1 cellular context compared by ENCODE assay signal in genomic region chr17:78269893-78270490, GRCh38.
TF ChIP-seq lines count a peak whose summit lies in the region.

No MANE protein-coding gene starts in this region.

TF ChIP-seq in K562, 482 proteins besides CTCF, POLR2A, EP300 and RAD21:
- no peak for TF ChIP-seq ZNF3 (CRISPR knock-in tag; IDR thresholded peaks at IDR 0.05)
- TF ChIP-seq, protein P1, sequence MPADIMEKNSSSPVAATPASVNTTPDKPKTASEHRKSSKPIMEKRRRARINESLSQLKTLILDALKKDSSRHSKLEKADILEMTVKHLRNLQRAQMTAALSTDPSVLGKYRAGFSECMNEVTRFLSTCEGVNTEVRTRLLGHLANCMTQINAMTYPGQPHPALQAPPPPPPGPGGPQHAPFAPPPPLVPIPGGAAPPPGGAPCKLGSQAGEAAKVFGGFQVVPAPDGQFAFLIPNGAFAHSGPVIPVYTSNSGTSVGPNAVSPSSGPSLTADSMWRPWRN (IDR thresholded peaks at IDR 0.05; ENCODE audit: low read depth) = no peak
- 0 out of 2 replicates have a peak, but pooled peaks have one; percentile 38 for TF ChIP-seq RHOXF2B (CRISPR knock-in tag; conservative IDR thresholded peaks at IDR 0.05)
- TF ChIP-seq POLR2AphosphoS2 (IDR thresholded peaks at IDR 0.05; ENCODE audit: low read length) = peak; percentile 32; the same call in 1 of the 2 replicates
- 0 out of 2 replicates have a peak, but pooled peaks have one; percentile 18 for TF ChIP-seq ZBTB7A (IDR thresholded peaks at IDR 0.05; ENCODE audit: borderline replicate concordance, control insufficient read depth, low read depth, low read length)
- TF ChIP-seq PHF20 (IDR thresholded peaks at IDR 0.05; ENCODE audit: partially characterized antibody) = no peak
- TF ChIP-seq MLX (CRISPR knock-in tag; conservative IDR thresholded peaks at IDR 0.05) = no peak
- no peak for TF ChIP-seq MXD1 (CRISPR knock-in tag; IDR thresholded peaks at IDR 0.05; ENCODE audit: borderline replicate concordance, poor library complexity, severe bottlenecking)
- no peak for TF ChIP-seq ZNF655 (CRISPR knock-in tag; IDR thresholded peaks at IDR 0.05)
